Comparison of ENCODE assay signal across 22 cellular contexts in the genomic region with DNA sequence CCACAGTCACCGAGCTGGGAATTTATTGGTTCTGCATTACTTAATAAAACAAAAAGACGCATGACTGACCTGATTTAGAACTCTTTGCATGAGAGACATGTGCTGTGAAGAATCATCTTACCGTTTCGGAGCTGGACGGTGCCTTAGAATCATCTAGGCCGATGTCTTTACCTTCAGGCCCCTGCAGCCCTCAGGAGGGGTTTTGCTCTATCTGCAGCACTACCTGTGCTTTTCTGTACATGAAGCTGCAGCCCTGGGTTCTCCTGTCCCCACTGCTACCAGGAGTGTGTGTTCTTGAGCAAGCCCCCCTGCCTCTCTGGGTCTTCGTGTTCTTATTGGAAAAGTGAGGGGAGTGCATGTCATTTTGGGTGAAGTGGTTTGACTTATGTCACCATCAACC.
DNase-seq lines count a peak whose midpoint lies in the region; ATAC-seq and TF ChIP-seq lines count a peak whose summit lies in the region.
"Had no signal": no experiment of that assay in that cellular context is flagged by ENCODE, and none has a peak within 500 bp of the region (broad histone marks: within the 10 kb centered on the region; RNA-seq: fewer than 3 reads in every experiment).

No MANE protein-coding gene starts in this region.

- H3K27me3 Mint-ChIP-seq in activated CD8-positive, alpha-beta T cell treated with anti-CD3 and anti-CD28 coated beads, Interleukin-2, amount 10 ng/mL, durations not matched to agents 7 days and 5 days (ENCODE audit: low read depth): no peaks in the 10 kb centered on the region
- no peaks in the 10 kb centered on the region for H3K27me3 Mint-ChIP-seq in activated CD8-positive, alpha-beta T cell treated with anti-CD3 and anti-CD28 coated beads for 36 hours
- no peaks in the 10 kb centered on the region for H3K27me3 Mint-ChIP-seq in T-helper 2 cell treated with Interferon-gamma antibody and Interleukin-4, amounts not matched to agents 5 μg/mL and 100 μg/mL, for 36 hours (ENCODE audit: low read depth)
- H3K27me3 Mint-ChIP-seq: B cell; CD4-positive, alpha-beta T cell; CD8-positive, alpha-beta memory T cell had no signal

- H3K9me3 Mint-ChIP-seq in activated CD8-positive, alpha-beta T cell treated with anti-CD3 and anti-CD28 coated beads, Interleukin-2, amount 10 ng/mL, durations not matched to agents 7 days and 5 days (ENCODE audit: insufficient read depth): no peaks in the 10 kb centered on the region
- no peaks in the 10 kb centered on the region for H3K9me3 Mint-ChIP-seq in activated CD8-positive, alpha-beta T cell treated with anti-CD3 and anti-CD28 coated beads for 36 hours
- H3K9me3 Mint-ChIP-seq in T-helper 2 cell treated with Interferon-gamma antibody and Interleukin-4, amounts not matched to agents 5 μg/mL and 100 μg/mL, for 36 hours: no peaks in the 10 kb centered on the region
- H3K9me3 Mint-ChIP-seq: CD4-positive, alpha-beta T cell; CD8-positive, alpha-beta memory T cell; GM23338; H9 had no signal

- in situ Hi-C loops in brain microvascular endothelial cell (cut with HindIII; ENCODE audit: low pct_ligation_motif_present, low sequenced_read_pairs): loop anchor here (25.0 kb wide), 1 partner anchor 185 kb away; no protein-coding TSS in a partner anchor

- no peak overlapping the region for H3K4me3 Mint-ChIP-seq in activated CD8-positive, alpha-beta T cell treated with anti-CD3 and anti-CD28 coated beads, Interleukin-2, amount 10 ng/mL, durations not matched to agents 7 days and 5 days
- H3K4me3 Mint-ChIP-seq in activated CD8-positive, alpha-beta T cell treated with anti-CD3 and anti-CD28 coated beads for 36 hours: no peak overlapping the region
- H3K4me3 Mint-ChIP-seq in T-helper 2 cell treated with Interferon-gamma antibody and Interleukin-4, amounts not matched to agents 5 μg/mL and 100 μg/mL, for 36 hours: no peak overlapping the region
- H3K4me3 Mint-ChIP-seq: B cell; CD4-positive, alpha-beta T cell; CD8-positive, alpha-beta memory T cell; GM23338; H9 had no signal

- ATAC-seq in activated CD8-positive, alpha-beta T cell treated with anti-CD3 and anti-CD28 coated beads, Interleukin-2, amount 10 ng/mL, durations not matched to agents 7 days and 5 days: no peak
- no peak for ATAC-seq in activated CD8-positive, alpha-beta T cell treated with anti-CD3 and anti-CD28 coated beads for 36 hours
- no peak for ATAC-seq in GM21737 (IDR thresholded peaks at IDR 0.05; ENCODE audit: unreplicated experiment)
- ATAC-seq: GM12878, GM23338, HCT116 had no signal

- H3K9me3 ChIP-seq in esophagus muscularis mucosa: no peaks in the 10 kb centered on the region
- H3K9me3 ChIP-seq in spleen: no peaks in the 10 kb centered on the region

- peaks cover 66% of the 10 kb centered on the region for H3K36me3 Mint-ChIP-seq in activated CD8-positive, alpha-beta T cell treated with anti-CD3 and anti-CD28 coated beads, Interleukin-2, amount 10 ng/mL, durations not matched to agents 7 days and 5 days (ENCODE audit: low read depth)
- peaks cover 16% of the 10 kb centered on the region for H3K36me3 Mint-ChIP-seq in activated CD8-positive, alpha-beta T cell treated with anti-CD3 and anti-CD28 coated beads for 36 hours (ENCODE audit: low read depth)
- H3K36me3 Mint-ChIP-seq in T-helper 2 cell treated with Interferon-gamma antibody and Interleukin-4, amounts not matched to agents 5 μg/mL and 100 μg/mL, for 36 hours (ENCODE audit: low read depth): peaks cover 60% of the 10 kb centered on the region

- no peak for TF ChIP-seq CTCF in activated CD8-positive, alpha-beta T cell treated with anti-CD3 and anti-CD28 coated beads for 36 hours (IDR thresholded peaks at IDR 0.05)
- TF ChIP-seq CTCF in brain microvascular endothelial cell (IDR thresholded peaks at IDR 0.05; ENCODE audit: low read depth, low read length, missing control alignments) (no peak), esophagus muscularis mucosa (IDR thresholded peaks at IDR 0.05) (no peak), spleen (IDR thresholded peaks at IDR 0.05 in 8 of 11, conservative IDR thresholded peaks at IDR 0.05 in 3 of 11) (no peak)

- no peak for TF ChIP-seq POLR2A in esophagus muscularis mucosa (IDR thresholded peaks at IDR 0.05; ENCODE audit: low read depth)
- TF ChIP-seq POLR2A in spleen (IDR thresholded peaks at IDR 0.05): no peak

- H3K4me1 Mint-ChIP-seq in activated CD8-positive, alpha-beta T cell treated with anti-CD3 and anti-CD28 coated beads, Interleukin-2, amount 10 ng/mL, durations not matched to agents 7 days and 5 days (ENCODE audit: low read depth): peaks cover 10% of the 10 kb centered on the region
- no peaks in the 10 kb centered on the region for H3K4me1 Mint-ChIP-seq in activated CD8-positive, alpha-beta T cell treated with anti-CD3 and anti-CD28 coated beads for 36 hours (ENCODE audit: low read depth)
- peaks cover 6% of the 10 kb centered on the region for H3K4me1 Mint-ChIP-seq in T-helper 2 cell treated with Interferon-gamma antibody and Interleukin-4, amounts not matched to agents 5 μg/mL and 100 μg/mL, for 36 hours (ENCODE audit: low read depth)

- intact Hi-C loops in activated CD8-positive, alpha-beta T cell treated with anti-CD3 and anti-CD28 coated beads for 36 hours (cut with micrococcal nuclease): no loop called here
- intact Hi-C loops in esophagus muscularis mucosa (cut with DNase I): no loop called here
- intact Hi-C loops in spleen (cut with DNase I; ENCODE audit: low total_unique reads): no loop called here

- CTCF ChIA-PET in activated CD8-positive, alpha-beta T cell treated with anti-CD3 and anti-CD28 coated beads, Interleukin-2, amount 10 ng/mL, durations not matched to agents 7 days and 5 days (lab: Charles Lee): interaction anchor here (1.7 kb wide), 1 partner anchor 13 kb away, joined by 5 read pairs; no protein-coding TSS in a partner anchor
- CTCF ChIA-PET in activated CD8-positive, alpha-beta T cell treated with anti-CD3 and anti-CD28 coated beads for 36 hours (lab: Charles Lee): no interaction called here

- H3K36me3 ChIP-seq in brain microvascular endothelial cell (replicated peaks) (peaks cover 22% of the 10 kb centered on the region), esophagus muscularis mucosa (peaks cover 0 to 27% (median 8%) of the 10 kb centered on the region in 4 donors), spleen (peaks cover 3 to 99% (median 56%) of the 10 kb centered on the region in 6 donors)

- H3K27ac ChIP-seq in brain microvascular endothelial cell (peak overlapping the region; percentile 14), esophagus muscularis mucosa (replicated peaks in 1 of 4) (no peak overlapping the region), spleen (no peak overlapping the region)
- H3K27ac ChIP-seq: 22Rv1, BLaER1, C4-2B had no signal

- no peak for DNase-seq in activated CD8-positive, alpha-beta T cell treated with anti-CD3 and anti-CD28 coated beads, Interleukin-2, amount 10 ng/mL, durations not matched to agents 7 days and 5 days
- DNase-seq in activated CD8-positive, alpha-beta T cell treated with anti-CD3 and anti-CD28 coated beads for 36 hours: no peak
- DNase-seq in brain microvascular endothelial cell: no peak
- peak; percentile 70 for DNase-seq in esophagus muscularis mucosa (ENCODE audit: extremely low spot score)
- DNase-seq in ureter (ENCODE audit: low spot score): peak; percentile 8
- no peak for DNase-seq in spleen
- DNase-seq in T-helper 2 cell treated with Interferon-gamma antibody and Interleukin-4, amounts not matched to agents 5 μg/mL and 100 μg/mL, for 36 hours (ENCODE audit: low spot score): no peak
- DNase-seq: CD4-positive, alpha-beta T cell; CD8-positive, alpha-beta memory T cell; DMS 273 treated with DMSO at 0.1 percent for 48 hours; DMS79; EL; GDM1; H9 had no signal

- no peaks in the 10 kb centered on the region for H3K27me3 ChIP-seq in brain microvascular endothelial cell (replicated peaks)
- no peaks in the 10 kb centered on the region for H3K27me3 ChIP-seq in esophagus muscularis mucosa
- no peaks in the 10 kb centered on the region for H3K27me3 ChIP-seq in spleen (replicated peaks in 1 of 7)
- H3K27me3 ChIP-seq: BLaER1 had no signal

- no peak for TF ChIP-seq EP300 in esophagus muscularis mucosa (IDR thresholded peaks at IDR 0.05)

- POLR2A ChIA-PET in activated CD8-positive, alpha-beta T cell treated with anti-CD3 and anti-CD28 coated beads, Interleukin-2, amount 10 ng/mL, durations not matched to agents 7 days and 5 days (lab: Charles Lee): no interaction called here
- POLR2A ChIA-PET in activated CD8-positive, alpha-beta T cell treated with anti-CD3 and anti-CD28 coated beads for 36 hours (lab: Charles Lee): interaction anchor here (0.6 kb wide), 1 partner anchor 481 kb away, joined by 5 read pairs; no protein-coding TSS in a partner anchor

- H3K4me1 ChIP-seq in esophagus muscularis mucosa (no peaks in the 10 kb centered on the region), spleen (peaks cover 0 to 9% (median 0%) of the 10 kb centered on the region in 6 donors)

- H3K27ac Mint-ChIP-seq in activated CD8-positive, alpha-beta T cell treated with anti-CD3 and anti-CD28 coated beads, Interleukin-2, amount 10 ng/mL, durations not matched to agents 7 days and 5 days: peak overlapping the region; percentile 16
- H3K27ac Mint-ChIP-seq in activated CD8-positive, alpha-beta T cell treated with anti-CD3 and anti-CD28 coated beads for 36 hours: no peak overlapping the region
- H3K27ac Mint-ChIP-seq in T-helper 2 cell treated with Interferon-gamma antibody and Interleukin-4, amounts not matched to agents 5 μg/mL and 100 μg/mL, for 36 hours: no peak overlapping the region
- H3K27ac Mint-ChIP-seq: B cell; CD4-positive, alpha-beta T cell; GM23338; H9 had no signal

- 90% methylated on average over 7 of the region's 7 CpGs for WGBS in esophagus muscularis mucosa
- 85 to 97% (median 92%) methylated on average over 7 of the region's 7 CpGs for WGBS in spleen, 5 donors

- H3K4me3 ChIP-seq in brain microvascular endothelial cell (ENCODE audit: low read depth, low read length): no peak overlapping the region
- H3K4me3 ChIP-seq in esophagus muscularis mucosa: no peak overlapping the region
- H3K4me3 ChIP-seq in spleen: no peak overlapping the region
- H3K4me3 ChIP-seq: BLaER1, GM12878, GM23338 had no signal

Comparison
In these comparisons a context has a peak if more than half of its experiments do, and no peak if none do; other contexts are left out.
1. DNase-seq: peak in esophagus muscularis mucosa (single experiment) and ureter (single experiment); none in activated CD8-positive, alpha-beta T cell treated with anti-CD3 and anti-CD28 coated beads, Interleukin-2, amount 10 ng/mL, durations not matched to agents 7 days and 5 days (single experiment), activated CD8-positive, alpha-beta T cell treated with anti-CD3 and anti-CD28 coated beads for 36 hours (single experiment), brain microvascular endothelial cell (single experiment), spleen (single experiment) and T-helper 2 cell treated with Interferon-gamma antibody and Interleukin-4, amounts not matched to agents 5 μg/mL and 100 μg/mL, for 36 hours (single experiment).